16 cellular contexts compared by ENCODE assay signal in genomic region chr1:8127201-8127641, GRCh38.
DNase-seq lines count a peak whose midpoint lies in the region; TF ChIP-seq lines count a peak whose summit lies in the region.
"Had no signal": no experiment of that assay in that cellular context is flagged by ENCODE, and none has a peak within 500 bp of the region (broad histone marks: within the 10 kb centered on the region; RNA-seq: fewer than 3 reads in every experiment).

No MANE protein-coding gene starts in this region.

- DNase-seq in NOMO-1 treated with dmso at 0.1 percent for 144 hours (lab: John Stamatoyannopoulos, UW; ENCODE audit: unreplicated experiment) (peak; percentile 39), type B pancreatic cell (ENCODE audit: extremely low spot score, unreplicated experiment) (no peak), NCI-H510A (lab: John Stamatoyannopoulos, UW) (no peak), dermis blood vessel endothelial cell (no peak), erythroblast (lab: John Stamatoyannopoulos, UW) (no peak)
- DNase-seq: activated CD8-positive, alpha-beta memory T cell treated with anti-CD3 and anti-CD28 coated beads for 24 hours; activated naive CD4-positive, alpha-beta T cell treated with anti-CD3 and anti-CD28 coated beads, Interleukin-2, amount 10 ng/mL, durations not matched to agents 7 days and 5 days; foreskin keratinocyte; GF-D8; NCI-H2171; stimulated activated CD4-positive, alpha-beta T cell treated with anti-CD3 and anti-CD28 coated beads, Interleukin-4, amount 100 ng/mL, for 24 hours; stimulated activated naive CD4-positive, alpha-beta T cell treated with Interleukin-2 at 50 U/mL for 16 hours; T1000 had no signal

- H3K36me3 Mint-ChIP-seq in dendritic cell treated with granulocyte-macrophage colony-stimulating factor and Interleukin-4, amounts not matched to agents 40 ng/mL and 50 ng/mL, for 4 days (ENCODE audit: low read depth), result no peaks in the 10 kb centered on the region
- H3K36me3 Mint-ChIP-seq in type B pancreatic cell, result peaks cover 9% of the 10 kb centered on the region
- H3K36me3 Mint-ChIP-seq: activated naive CD4-positive, alpha-beta T cell treated with anti-CD3 and anti-CD28 coated beads, Interleukin-2, amount 10 ng/mL, durations not matched to agents 7 days and 5 days had no signal

- TF ChIP-seq CTCF in type B pancreatic cell (conservative IDR thresholded peaks at IDR 0.05), result no peak

- peak overlapping the region; percentile 56 for H3K27ac ChIP-seq in muscle layer of colon (ENCODE audit: low read depth, low read length)
- H3K27ac ChIP-seq: foreskin keratinocyte, neutrophil had no signal

- intact Hi-C loops in dendritic cell treated with granulocyte-macrophage colony-stimulating factor and Interleukin-4, amounts not matched to agents 40 ng/mL and 50 ng/mL, for 4 days (cut with micrococcal nuclease), result no loop called here

- H3K4me3 Mint-ChIP-seq in dendritic cell treated with granulocyte-macrophage colony-stimulating factor and Interleukin-4, amounts not matched to agents 40 ng/mL and 50 ng/mL, for 4 days, result no peak overlapping the region
- H3K4me3 Mint-ChIP-seq in type B pancreatic cell, result peak overlapping the region; percentile 31
- H3K4me3 Mint-ChIP-seq: activated naive CD4-positive, alpha-beta T cell treated with anti-CD3 and anti-CD28 coated beads, Interleukin-2, amount 10 ng/mL, durations not matched to agents 7 days and 5 days had no signal

- peaks cover 15% of the 10 kb centered on the region for H3K4me1 Mint-ChIP-seq in dendritic cell treated with granulocyte-macrophage colony-stimulating factor and Interleukin-4, amounts not matched to agents 40 ng/mL and 50 ng/mL, for 4 days (ENCODE audit: low read depth)
- peaks cover 18% of the 10 kb centered on the region for H3K4me1 Mint-ChIP-seq in type B pancreatic cell (ENCODE audit: unreplicated experiment)
- H3K4me1 Mint-ChIP-seq: activated naive CD4-positive, alpha-beta T cell treated with anti-CD3 and anti-CD28 coated beads, Interleukin-2, amount 10 ng/mL, durations not matched to agents 7 days and 5 days had no signal

- no peak overlapping the region for H3K4me3 ChIP-seq in muscle layer of colon (ENCODE audit: low read depth in 1 of 2, low read length in 2 of 2)

- no peak for TF ChIP-seq POLR2A in erythroblast (IDR thresholded peaks at IDR 0.05; ENCODE audit: low read length)

- no peaks in the 10 kb centered on the region for H3K9me3 Mint-ChIP-seq in dendritic cell treated with granulocyte-macrophage colony-stimulating factor and Interleukin-4, amounts not matched to agents 40 ng/mL and 50 ng/mL, for 4 days
- H3K9me3 Mint-ChIP-seq in type B pancreatic cell, result peaks cover 21% of the 10 kb centered on the region

- peaks cover 5% of the 10 kb centered on the region for H3K9me3 ChIP-seq in muscle layer of colon (ENCODE audit: low read length)
- H3K9me3 ChIP-seq: neutrophil had no signal

- H3K36me3 ChIP-seq in muscle layer of colon (ENCODE audit: insufficient read depth, low read length), result no peaks in the 10 kb centered on the region
- H3K36me3 ChIP-seq: neutrophil had no signal

- H3K27me3 Mint-ChIP-seq in dendritic cell treated with granulocyte-macrophage colony-stimulating factor and Interleukin-4, amounts not matched to agents 40 ng/mL and 50 ng/mL, for 4 days, result peaks cover 2% of the 10 kb centered on the region
- no peaks in the 10 kb centered on the region for H3K27me3 Mint-ChIP-seq in type B pancreatic cell

- H3K4me1 ChIP-seq in muscle layer of colon (ENCODE audit: insufficient read depth, low read length), result peaks cover 27% of the 10 kb centered on the region

- H3K27ac Mint-ChIP-seq in dendritic cell treated with granulocyte-macrophage colony-stimulating factor and Interleukin-4, amounts not matched to agents 40 ng/mL and 50 ng/mL, for 4 days, result peak overlapping the region; percentile 84
- H3K27ac Mint-ChIP-seq in type B pancreatic cell, result peak overlapping the region; percentile 85
- H3K27ac Mint-ChIP-seq: activated naive CD4-positive, alpha-beta T cell treated with anti-CD3 and anti-CD28 coated beads, Interleukin-2, amount 10 ng/mL, durations not matched to agents 7 days and 5 days had no signal

- no peak overlapping the region for H3K9ac ChIP-seq in muscle layer of colon (ENCODE audit: low read length)

- H3K27me3 ChIP-seq in muscle layer of colon (ENCODE audit: control insufficient read depth in 1 of 2, insufficient read depth in 2 of 2, low read length in 2 of 2), result no peaks in the 10 kb centered on the region
- H3K27me3 ChIP-seq: foreskin keratinocyte had no signal
